In genomic region chr5:140549237-140550144, GRCh38 we compare ENCODE assay signal across 8 cellular contexts. TPM values are rescaled to one million over a fixed set of nuclear protein-coding genes. Genes with fewer than 3 reads are reported as not detected.
A peak's percentile ranks its signal among the peaks of the same experiment; 100 is the strongest.
DNase-seq lines count a peak whose midpoint lies in the region; ATAC-seq, FAIRE-seq and TF ChIP-seq lines count a peak whose summit lies in the region.

No MANE protein-coding gene starts in this region.

- POLR2A ChIA-PET in H1 (lab: Charles Lee; ENCODE audit: partially characterized antibody), result interaction anchor here (1.4 to 14.4 kb wide), 7 partner anchors 10 to 148 kb away, joined by 4 to 191 read pairs (median 27); partner anchors contain the start of genes ANKHD1, APBB3, HARS1 and HARS2

- H2BK12ac ChIP-seq in H1 (ENCODE audit: low read depth, low read length), result no peak overlapping the region

- no peak overlapping the region for H3K4ac ChIP-seq in H1 (replicated peaks; ENCODE audit: insufficient read length, low read depth, low read length)

- TF ChIP-seq EP300 in H1 (IDR thresholded peaks at IDR 0.05; ENCODE audit: borderline replicate concordance in 1 of 2, low read depth in 2 of 2, low read length in 2 of 2), result no peak

- H3K4me1 Mint-ChIP-seq in naive B cell, result peaks cover 36 to 50% (median 41%) of the 10 kb centered on the region in 3 donors

- H3K27ac Mint-ChIP-seq in naive B cell, result peak overlapping the region; percentile 85 to 97 (median 96)

- DNase-seq in GM12892 (ENCODE audit: insufficient read length), result no peak
- DNase-seq in Peyer's patch, result peak in 2 of 3 donors; percentile 22 to 74
- peak in 1 of 2 experiments; percentile 32 for DNase-seq in H1 (ENCODE audit: low read depth in 1 of 2, low spot score in 2 of 2)
- no peak for DNase-seq in naive B cell
- DNase-seq in NCI-H774 (lab: John Stamatoyannopoulos, UW), result no peak
- DNase-seq in NCI-H1417 treated with DMSO at 0.1 percent for 48 hours (lab: John Stamatoyannopoulos, UW), result no peak
- DNase-seq in cerebellar nuclear complex (lab: John Stamatoyannopoulos, UW), result no peak
- no peak for DNase-seq in stimulated activated CD4-positive, alpha-beta T cell treated with anti-CD3 and anti-CD28 coated beads, Interleukin-1b, Interleukin-23, amount 100 ng/mL, for 48 hours

- peaks cover 0 to 7% of the 10 kb centered on the region in 2 experiments for H4K20me1 ChIP-seq in H1 (replicated peaks in 1 of 2; ENCODE audit: control insufficient read depth in 1 of 2, insufficient read depth in 2 of 2, low read length in 2 of 2)

- H2BK15ac ChIP-seq in H1 (ENCODE audit: low read length), result no peak overlapping the region

- no peaks in the 10 kb centered on the region; the same call in 1 of the 2 replicates for H3K79me1 ChIP-seq in H1 (ENCODE audit: low read depth, low read length)

- peaks cover 6 to 9% of the 10 kb centered on the region in 2 donors for H3K36me3 Mint-ChIP-seq in naive B cell

- H3K4me1 ChIP-seq in Peyer's patch (peaks cover 0 to 41% (median 6%) of the 10 kb centered on the region in 4 donors), H1 (replicated peaks in 1 of 4; ENCODE audit: control insufficient read depth in 3 of 4, insufficient read depth in 4 of 4, low read length in 3 of 4) (peaks cover 0 to 18% (median 6%) of the 10 kb centered on the region in 4 experiments; a peak in 4 of 7 replicates)

- peak overlapping the region; percentile 92 to 99 (median 97) for H3K27ac ChIP-seq in Peyer's patch
- H3K27ac ChIP-seq in H1 (ENCODE audit: low read depth, low read length), result no peak overlapping the region

- FAIRE-seq in GM12892 (lab: Jason Lieb, UNC) (no peak), H1 (lab: Jason Lieb, UNC) (no peak)

- no peak overlapping the region for H2AFZ ChIP-seq in H1 (ENCODE audit: low read length)

- TF ChIP-seq POLR2A in GM12892 (IDR thresholded peaks at IDR 0.05; ENCODE audit: low read depth, low read length) (peak; percentile 55; the same call in 1 of the 2 replicates), Peyer's patch (IDR thresholded peaks at IDR 0.05) (peak in 1 of 2 donors; percentile 14), H1 (IDR thresholded peaks at IDR 0.05; ENCODE audit: control extremely low read depth in 1 of 2, low read depth in 2 of 2, low read length in 2 of 2) (peak in 1 of 2 experiments; percentile 66; a peak in 1 of 3 replicates)

- H3K9ac ChIP-seq in H1 (replicated peaks in 1 of 4; ENCODE audit: extremely low read depth in 1 of 4, low read depth in 3 of 4, low read length in 3 of 4), result peak overlapping the region in 1 of 4 experiments; percentile 48; a peak in 2 of 7 replicates

- H2AK5ac ChIP-seq in H1 (ENCODE audit: low read depth, low read length), result no peak overlapping the region

- H3K23ac ChIP-seq in H1 (ENCODE audit: insufficient read length), result no peak overlapping the region

- H3K4me2 ChIP-seq in H1 (ENCODE audit: insufficient read depth in 1 of 2, low read depth in 2 of 2, low read length in 2 of 2), result no peak overlapping the region; a peak in 1 of 4 replicates

- 83% methylated on average over 3 of the region's 3 CpGs; no CpG with 5 or more reads in 1 of the 2 experiments for WGBS in H1 (ENCODE audit: extremely low coverage in 1 of 2, insufficient coverage in 1 of 2, insufficient read length in 1 of 2, insufficient replicate concordance in 2 of 2, low coverage in 1 of 2, low lambda C conversion rate in 2 of 2, missing lambda C conversion rate in 1 of 2), 2 experiments

- no peak overlapping the region for H2BK20ac ChIP-seq in H1 (ENCODE audit: low read length)

- H2BK5ac ChIP-seq in H1 (ENCODE audit: low read depth, low read length), result no peak overlapping the region

- H3K36me3 ChIP-seq in Peyer's patch (peaks cover 0 to 36% (median 0%) of the 10 kb centered on the region in 3 donors), H1 (ENCODE audit: control insufficient read depth in 2 of 4, insufficient read depth in 4 of 4, low read length in 3 of 4) (peaks cover 11 to 36% (median 26%) of the 10 kb centered on the region in 4 experiments)

- H3K14ac ChIP-seq in H1 (ENCODE audit: insufficient read length), result no peak overlapping the region

- TF ChIP-seq RAD21 in H1 (IDR thresholded peaks at IDR 0.05 in 1 of 2, conservative IDR thresholded peaks at IDR 0.05 in 1 of 2; ENCODE audit: low read depth in 2 of 2, low read length in 2 of 2), result no peak

- no peak overlapping the region for H4K5ac ChIP-seq in H1 (ENCODE audit: insufficient read length, low read depth, low read length)

- H3K79me2 ChIP-seq in H1 (ENCODE audit: control insufficient read depth in 1 of 2, insufficient read depth in 2 of 2, low read length in 2 of 2), result peaks cover 0 to 15% of the 10 kb centered on the region in 2 experiments; a peak in 2 of 4 replicates

- no peak overlapping the region for H4K8ac ChIP-seq in H1 (ENCODE audit: extremely low read depth, insufficient read depth, low read length)

- H3K18ac ChIP-seq in H1 (ENCODE audit: extremely low read depth, low read length), result no peak overlapping the region

- H3K56ac ChIP-seq in H1 (replicated peaks; ENCODE audit: insufficient read length, low read depth, low read length), result no peak overlapping the region

- H3K27me3 ChIP-seq in Peyer's patch, result no peaks in the 10 kb centered on the region
- no peaks in the 10 kb centered on the region for H3K27me3 ChIP-seq in H1 (replicated peaks in 1 of 4; ENCODE audit: control insufficient read depth in 3 of 4, extremely low read depth in 1 of 4, insufficient read depth in 3 of 4, low read length in 3 of 4)

- no peaks in the 10 kb centered on the region for H3K9me3 Mint-ChIP-seq in naive B cell

- TF ChIP-seq CTCF in Peyer's patch (IDR thresholded peaks at IDR 0.05) (no peak), H1 (IDR thresholded peaks at IDR 0.05; ENCODE audit: control extremely low read depth in 1 of 3, insufficient read depth in 1 of 3, low read depth in 1 of 3, low read length in 3 of 3) (no peak)

- H2BK120ac ChIP-seq in H1 (replicated peaks; ENCODE audit: low read depth, low read length), result no peak overlapping the region

- peaks cover 6% of the 10 kb centered on the region for H3K23me2 ChIP-seq in H1 (ENCODE audit: low read depth, low read length)

- H3K9me3 ChIP-seq in Peyer's patch (no peaks in the 10 kb centered on the region), H1 (ENCODE audit: insufficient read depth in 2 of 2, low read depth in 1 of 2, low read length in 1 of 2) (no peaks in the 10 kb centered on the region)

- no peaks in the 10 kb centered on the region for H3K27me3 Mint-ChIP-seq in naive B cell

- H3K4me3 ChIP-seq in Peyer's patch (no peak overlapping the region), H1 (ENCODE audit: extremely low read depth in 1 of 4, insufficient read depth in 2 of 4, low read depth in 3 of 4, low read length in 4 of 4) (no peak overlapping the region)

- no peak for ATAC-seq in naive B cell (ENCODE audit: low read depth in 2 of 2)

- CTCF ChIA-PET in H1 (lab: Charles Lee; ENCODE audit: partially characterized antibody), result interaction anchor here (0.6 to 3.1 kb wide), 7 partner anchors 9 to 475 kb away, joined by 3 to 19 read pairs (median 4); partner anchors contain the start of genes SLC35A4 and SRA1

- no peak overlapping the region for H4K91ac ChIP-seq in H1 (replicated peaks; ENCODE audit: insufficient read length, low read length)

- peak overlapping the region; percentile 61 to 96 (median 88) for H3K4me3 Mint-ChIP-seq in naive B cell

RNA-seq across cellular contexts. Expression of gene EIF4EBP3, which starts 2.0 kb away (rescaled TPM):
- 7.2 TPM for polyA plus RNA-seq in GM12892 (2012; ENCODE audit: missing spikeins)
- 10 to 100 TPM in 3 of 4 donors, not detected in 1; 32.4 to 46.1 (median 32.9) TPM for total RNA-seq in Peyer's patch
- 8.9 and 11.7 TPM in 2 replicates for total RNA-seq in H1 (2021; fragmentation: NEBNext Ultra II Directional; extraction: Animal tissue kit (Norgen Biotek cat#: 25700))
- polyA plus RNA-seq in H1 (2011; rRNA removed) (11.0 and 11.1 TPM in 2 replicates), naive B cell (ENCODE audit: low read depth in 6 of 6) (10 to 100 TPM; 44.5 to 90.3 (median 63.1) TPM)
- polyA plus RNA-seq in H1 (2011; cell fraction: cytosol; rRNA removed), result 7.6 TPM
- 7.5 TPM for polyA plus RNA-seq in H1 (2011; cell fraction: nucleus; rRNA removed)
- polyA plus RNA-seq in H1 (2012, experiment 1 of 2), result 7.5 to 15.4 TPM (median 11.0 TPM) in 4 replicates
- 12.7 TPM for polyA plus RNA-seq in H1 (2012, experiment 2 of 2)
- polyA plus RNA-seq in H1 (2013, experiment 1 of 2), result 13.9 TPM
- polyA plus RNA-seq in H1 (2013, experiment 2 of 2), result 13.9 TPM
- polyA minus RNA-seq in H1 (2011; rRNA and poly(A)+ RNA removed), result 0.59 and 3.4 TPM in 2 replicates
- polyA minus RNA-seq in H1 (2011; cell fraction: cytosol; rRNA and poly(A)+ RNA removed), result 7.2 TPM
- 3.7 TPM for polyA minus RNA-seq in H1 (2011; cell fraction: nucleus; rRNA and poly(A)+ RNA removed)

RNA-seq across cellular contexts. Expression of gene SRA1, which starts 7.8 kb away (rescaled TPM):
- polyA plus RNA-seq in GM12892 (2012; ENCODE audit: missing spikeins), result 38.1 TPM
- 10 to 100 TPM; 19.8 to 38.6 (median 27.5) TPM for total RNA-seq in Peyer's patch
- total RNA-seq in H1 (2021; fragmentation: NEBNext Ultra II Directional; extraction: Animal tissue kit (Norgen Biotek cat#: 25700)), result 34.3 and 39.4 TPM in 2 replicates
- polyA plus RNA-seq in H1 (2011; rRNA removed), result 26.0 and 27.4 TPM in 2 replicates
- polyA plus RNA-seq in H1 (2011; cell fraction: cytosol; rRNA removed), result 27.9 TPM
- polyA plus RNA-seq in H1 (2011; cell fraction: nucleus; rRNA removed), result 30.0 TPM
- 31.2 to 41.2 TPM (median 38.2 TPM) in 4 replicates for polyA plus RNA-seq in H1 (2012, experiment 1 of 2)
- 44.7 TPM for polyA plus RNA-seq in H1 (2012, experiment 2 of 2)
- 27.7 TPM for polyA plus RNA-seq in H1 (2013, experiment 1 of 2)
- 26.5 TPM for polyA plus RNA-seq in H1 (2013, experiment 2 of 2)
- 14.1 and 15.8 TPM in 2 replicates for polyA minus RNA-seq in H1 (2011; rRNA and poly(A)+ RNA removed)
- polyA minus RNA-seq in H1 (2011; cell fraction: cytosol; rRNA and poly(A)+ RNA removed), result 21.0 TPM
- polyA minus RNA-seq in H1 (2011; cell fraction: nucleus; rRNA and poly(A)+ RNA removed), result 19.8 TPM
- polyA plus RNA-seq in naive B cell (ENCODE audit: low read depth in 6 of 6), result 10 to 100 TPM; 26.2 to 47.0 (median 31.7) TPM

RNA-seq across cellular contexts. Expression of gene APBB3, which starts 14.9 kb away (rescaled TPM):
- polyA plus RNA-seq in GM12892 (2012; ENCODE audit: missing spikeins), result 25.9 TPM
- total RNA-seq in Peyer's patch, result 10 to 100 TPM; 21.7 to 78.5 (median 62.4) TPM
- total RNA-seq in H1 (2021; fragmentation: NEBNext Ultra II Directional; extraction: Animal tissue kit (Norgen Biotek cat#: 25700)), result 12.0 and 16.0 TPM in 2 replicates
- 21.9 and 30.0 TPM in 2 replicates for polyA plus RNA-seq in H1 (2011; rRNA removed)
- 31.0 TPM for polyA plus RNA-seq in H1 (2011; cell fraction: cytosol; rRNA removed)
- polyA plus RNA-seq in H1 (2011; cell fraction: nucleus; rRNA removed), result 148 TPM
- 15.9 to 22.5 TPM (median 18.0 TPM) in 4 replicates for polyA plus RNA-seq in H1 (2012, experiment 1 of 2)
- polyA plus RNA-seq in H1 (2012, experiment 2 of 2), result 6.7 TPM
- polyA plus RNA-seq in H1 (2013, experiment 1 of 2), result 9.3 TPM
- 8.3 TPM for polyA plus RNA-seq in H1 (2013, experiment 2 of 2)
- polyA minus RNA-seq in H1 (2011; rRNA and poly(A)+ RNA removed), result 19.3 and 25.5 TPM in 2 replicates
- 7.8 TPM for polyA minus RNA-seq in H1 (2011; cell fraction: cytosol; rRNA and poly(A)+ RNA removed)
- polyA minus RNA-seq in H1 (2011; cell fraction: nucleus; rRNA and poly(A)+ RNA removed), result 28.3 TPM
- 1 to 10 TPM in 5 of 6 donors, not detected in 1; 6.3 to 9.0 (median 7.9) TPM for polyA plus RNA-seq in naive B cell (ENCODE audit: low read depth in 6 of 6)

RNA-seq across cellular contexts. Expression of gene SLC35A4, which starts 15.1 kb away (rescaled TPM):
- polyA plus RNA-seq in GM12892 (2012; ENCODE audit: missing spikeins), result 76.3 TPM
- 10 to 100 TPM; 41.9 to 51.3 (median 49.9) TPM for total RNA-seq in Peyer's patch
- 78.6 and 81.9 TPM in 2 replicates for total RNA-seq in H1 (2021; fragmentation: NEBNext Ultra II Directional; extraction: Animal tissue kit (Norgen Biotek cat#: 25700))
- polyA plus RNA-seq in H1 (2011; rRNA removed), result 131 and 133 TPM in 2 replicates
- 87.3 TPM for polyA plus RNA-seq in H1 (2011; cell fraction: cytosol; rRNA removed)
- 92.3 TPM for polyA plus RNA-seq in H1 (2011; cell fraction: nucleus; rRNA removed)
- 101 to 122 TPM (median 110 TPM) in 4 replicates for polyA plus RNA-seq in H1 (2012, experiment 1 of 2)
- 170 TPM for polyA plus RNA-seq in H1 (2012, experiment 2 of 2)
- polyA plus RNA-seq in H1 (2013, experiment 1 of 2), result 58.5 TPM
- polyA plus RNA-seq in H1 (2013, experiment 2 of 2), result 57.3 TPM
- 139 and 187 TPM in 2 replicates for polyA minus RNA-seq in H1 (2011; rRNA and poly(A)+ RNA removed)
- polyA minus RNA-seq in H1 (2011; cell fraction: cytosol; rRNA and poly(A)+ RNA removed), result 31.1 TPM
- 32.7 TPM for polyA minus RNA-seq in H1 (2011; cell fraction: nucleus; rRNA and poly(A)+ RNA removed)
- polyA plus RNA-seq in naive B cell (ENCODE audit: low read depth in 6 of 6), result 100 to 1,000 TPM in 1 of 6 donors, 10 to 100 TPM in 5; 66.8 to 107 (median 74.6) TPM

Comparison
In these comparisons a context has a peak if more than half of its experiments do, and no peak if none do; other contexts are left out.
1. DNase-seq: peak in Peyer's patch (2 of 3); none in GM12892 (single experiment), naive B cell (single experiment), NCI-H774 (single experiment), NCI-H1417 treated with DMSO at 0.1 percent for 48 hours (single experiment), cerebellar nuclear complex (0 of 2) and stimulated activated CD4-positive, alpha-beta T cell treated with anti-CD3 and anti-CD28 coated beads, Interleukin-1b, Interleukin-23, amount 100 ng/mL, for 48 hours (single experiment).